8 cellular contexts compared by ENCODE assay signal in genomic region chr3:23203651-23204111, GRCh38. TPM values are rescaled to one million over a fixed set of nuclear protein-coding genes. Genes with fewer than 3 reads are reported as not detected.
DNase-seq lines count a peak whose midpoint lies in the region; ATAC-seq, FAIRE-seq and TF ChIP-seq lines count a peak whose summit lies in the region.

No MANE protein-coding gene starts in this region.

- H3K36me3 ChIP-seq in HAP-1 (replicated peaks) = no peaks in the 10 kb centered on the region
- no peaks in the 10 kb centered on the region for H3K36me3 ChIP-seq in GM12878 (ENCODE audit: control insufficient read depth in 2 of 2, insufficient read depth in 2 of 2, low read length in 1 of 2)
- H3K36me3 ChIP-seq in iPS-18a (ENCODE audit: control insufficient read depth, low read depth, low read length) = no peaks in the 10 kb centered on the region

- ATAC-seq in GM12878 (peak; percentile 51), GM18870 (IDR thresholded peaks at IDR 0.05; ENCODE audit: unreplicated experiment) (no peak)

- no peak for TF ChIP-seq POLR2A in GM12878 (IDR thresholded peaks at IDR 0.05; ENCODE audit: low read depth, low read length)

- peak overlapping the region; percentile 65; the same call in 1 of the 2 replicates for H3K9ac ChIP-seq in GM12878 (ENCODE audit: control insufficient read depth, insufficient read depth, low read length)
- H3K9ac ChIP-seq in iPS-18a (ENCODE audit: low read length) = peak overlapping the region; percentile 80

- peak overlapping the region; percentile 59 for H3K27ac ChIP-seq in GM12878 (ENCODE audit: control insufficient read depth, insufficient read depth)
- no peak overlapping the region for H3K27ac ChIP-seq in iPS-18a (ENCODE audit: low read length)

- H3K4me1 ChIP-seq in HAP-1 (peaks cover 22% of the 10 kb centered on the region), GM12878 (ENCODE audit: control insufficient read depth, insufficient read depth, low read length) (no peaks in the 10 kb centered on the region), iPS-18a (ENCODE audit: control insufficient read depth, low read depth, low read length) (peaks cover 16% of the 10 kb centered on the region)

- TF ChIP-seq EP300 in GM12878 (IDR thresholded peaks at IDR 0.05; ENCODE audit: borderline replicate concordance in 1 of 2, control insufficient read depth in 1 of 2, low read depth in 2 of 2, low read length in 2 of 2) = peak in 1 of 2 experiments; percentile 22; a peak in 1 of 4 replicates

- TF ChIP-seq RAD21 in GM12878 (IDR thresholded peaks at IDR 0.05; ENCODE audit: insufficient read depth, low read depth, low read length) = peak; percentile 4; the same call in 1 of the 2 replicates

- H2AFZ ChIP-seq in GM12878 (ENCODE audit: control insufficient read depth, low read depth, low read length) = peak overlapping the region; percentile 85

- CTCF ChIA-PET in GM12878 (lab: Yijun Ruan, JAX) = no interaction called here

- no peaks in the 10 kb centered on the region for H3K27me3 ChIP-seq in HAP-1 (ENCODE audit: low read depth)
- H3K27me3 ChIP-seq in GM12878 (replicated peaks in 1 of 2; ENCODE audit: control insufficient read depth in 2 of 2, insufficient read depth in 2 of 2, low read length in 1 of 2) = no peaks in the 10 kb centered on the region
- H3K27me3 ChIP-seq in iPS-18a (ENCODE audit: control insufficient read depth, insufficient read depth, low read length) = peaks cover 21% of the 10 kb centered on the region

- WGBS in GM12878 (ENCODE audit: insufficient coverage, insufficient replicate concordance, low lambda C conversion rate, missing lambda C conversion rate) = 0% methylated on average over 15 of the region's 17 CpGs

- H3K9me3 ChIP-seq in HAP-1 (no peaks in the 10 kb centered on the region), GM12878 (replicated peaks; ENCODE audit: control insufficient read depth, insufficient read depth, low read length) (no peaks in the 10 kb centered on the region), iPS-18a (ENCODE audit: control insufficient read depth, low read depth, low read length) (no peaks in the 10 kb centered on the region)

- BruUV-seq in GM12878 (replicated peaks; lab: Mats Ljungman, UMichigan) = no TSS peak

- no peak for FAIRE-seq in GM12878 (lab: Jason Lieb, UNC)

- peak overlapping the region; percentile 1; the same call in 1 of the 2 replicates for H3K4me2 ChIP-seq in GM12878 (ENCODE audit: control insufficient read depth, insufficient read depth)

- peaks cover 50% of the 10 kb centered on the region for H3K79me2 ChIP-seq in GM12878 (ENCODE audit: control insufficient read depth, insufficient read depth, low read length)

- no peak for TF ChIP-seq CTCF in GM12878 (IDR thresholded peaks at IDR 0.05 in 2 of 3, conservative IDR thresholded peaks at IDR 0.05 in 1 of 3; ENCODE audit: control insufficient read depth in 2 of 3, extremely low read depth in 1 of 3, insufficient read depth in 1 of 3, low read depth in 3 of 3, low read length in 3 of 3)

- intact Hi-C loops in GM12878 (cut with micrococcal nuclease; ENCODE audit: unreplicated experiment) = loop anchor here (2.0 to 5.0 kb wide), 6 partner anchors 43 to 604 kb away; partner anchors contain the start of gene UBE2E1

- peak overlapping the region; percentile 80 for H3K4me3 ChIP-seq in HAP-1
- H3K4me3 ChIP-seq in GM12878 = peak overlapping the region; percentile 92
- H3K4me3 ChIP-seq in iPS-18a (ENCODE audit: low read length) = peak overlapping the region; percentile 97
- H3K4me3 ChIP-seq in skeletal muscle cell (ENCODE audit: low read depth, low read length) = peak overlapping the region; percentile 58

- RAD21 ChIA-PET in GM12878 (lab: Charles Lee; ENCODE audit: unreplicated experiment) = interaction anchor here (1.0 kb wide), 1 partner anchor 13 kb away, joined by 3 read pairs; no protein-coding TSS in a partner anchor

- DNase-seq in EL (peak; percentile 36), HAP-1 (ENCODE audit: low spot score in 2 of 2) (peak; percentile 18 to 51), NCI-H748 (lab: John Stamatoyannopoulos, UW; ENCODE audit: unreplicated experiment) (peak; percentile 52), GM12878 (ENCODE audit: low read depth, low spot score) (no peak), skeletal muscle cell (ENCODE audit: low read depth) (no peak), SKM-1 treated with dmso at 0.1 percent for 144 hours (lab: John Stamatoyannopoulos, UW; ENCODE audit: unreplicated experiment) (no peak)

- SMC1A ChIA-PET in GM12878 (lab: Charles Lee; ENCODE audit: uncharacterized antibody, unreplicated experiment) = no interaction called here

- H4K20me1 ChIP-seq in GM12878 (ENCODE audit: control insufficient read depth, insufficient read depth) = no peaks in the 10 kb centered on the region

- POLR2A ChIA-PET in GM12878 (lab: Charles Lee) = no interaction called here

- in situ Hi-C loops in HAP-1 (cut with MboI; ENCODE audit: low sequenced_read_pairs) = no loop called here
- in situ Hi-C loops in GM12878 (cut with MboI) = no loop called here

TF ChIP-seq in GM12878, 131 proteins besides CTCF, POLR2A, EP300 and RAD21 (continues in another document):
- no peak for TF ChIP-seq IRF4 (IDR thresholded peaks at IDR 0.05; ENCODE audit: low read depth, low read length)
- TF ChIP-seq MLLT1 (IDR thresholded peaks at IDR 0.05) = peak; percentile 70
- no peak for TF ChIP-seq ZNF592 (IDR thresholded peaks at IDR 0.05)
- peak; percentile 52; the same call in 1 of the 2 replicates for TF ChIP-seq CHD2 (IDR thresholded peaks at IDR 0.05; ENCODE audit: borderline replicate concordance, low read depth, low read length)

RNA-seq across cellular contexts. Expression of gene UBE2E2, which starts 0.6 kb away (rescaled TPM):
- total RNA-seq in GM12878 (2013; cell fraction: nucleolus; rRNA removed) = 90.4 and 98.5 TPM in 2 replicates
- total RNA-seq in GM12878 (2014; rRNA removed) = 29.4 and 46.4 TPM in 2 replicates
- total RNA-seq in GM12878 (2014; rRNA removed; fragmentation: Illumina TruSeq; extraction: Trizol) = 27.4 and 35.9 TPM in 2 replicates
- 38.2 and 41.5 TPM in 2 replicates for total RNA-seq in GM12878 (2021)
- polyA plus RNA-seq in GM12878 (2011; ENCODE audit: low read depth) = 14.1 TPM
- polyA plus RNA-seq in GM12878 (2011; rRNA removed) = 71.0 and 111 TPM in 2 replicates
- polyA plus RNA-seq in GM12878 (2011; cell fraction: cytosol; rRNA removed) = 46.5 and 59.9 TPM in 2 replicates
- 23.5 and 28.8 TPM in 2 replicates for polyA plus RNA-seq in GM12878 (2011; cell fraction: nucleus; rRNA removed)
- polyA plus RNA-seq in GM12878 (2012) = 27.7 and 28.2 TPM in 2 replicates
- polyA plus RNA-seq in GM12878 (2014; fragmentation: Illumina TruSeq; extraction: Trizol) = 29.6 and 33.4 TPM in 2 replicates
- 10 to 100 TPM in 1 of 2 experiments, 1 to 10 TPM in 1; 8.7 to 15.0 TPM for polyA plus RNA-seq in GM12878 (2014; fragmentation: Nextera tagmentation; extraction: Ambion mirVana)
- 29.5 and 37.0 TPM in 2 replicates for polyA plus RNA-seq in GM12878 (2014; rRNA removed)
- polyA plus RNA-seq in GM12878 (2016; fragmentation: Nextera tagmentation; extraction: Ambion mirVana) = 10 to 100 TPM; 59.9 TPM
- polyA minus RNA-seq in GM12878 (2011; rRNA and poly(A)+ RNA removed) = 25.9 and 27.7 TPM in 2 replicates
- polyA minus RNA-seq in GM12878 (2011; cell fraction: cytosol; rRNA and poly(A)+ RNA removed) = 13.6 and 34.9 TPM in 2 replicates
- 27.9 and 47.6 TPM in 2 replicates for polyA minus RNA-seq in GM12878 (2011; cell fraction: nucleus; rRNA and poly(A)+ RNA removed)

Comparison
In these comparisons a context has a peak if more than half of its experiments do, and no peak if none do; other contexts are left out.
1. DNase-seq: peak in EL (single experiment), HAP-1 (2 of 2) and NCI-H748 (single experiment); none in GM12878 (single experiment), skeletal muscle cell (single experiment) and SKM-1 treated with dmso at 0.1 percent for 144 hours (single experiment).
2. Peak in every context shown above with its lines, with median percentiles within 50 percentile points of each other: H3K4me3 ChIP-seq.